In the genomic region with DNA sequence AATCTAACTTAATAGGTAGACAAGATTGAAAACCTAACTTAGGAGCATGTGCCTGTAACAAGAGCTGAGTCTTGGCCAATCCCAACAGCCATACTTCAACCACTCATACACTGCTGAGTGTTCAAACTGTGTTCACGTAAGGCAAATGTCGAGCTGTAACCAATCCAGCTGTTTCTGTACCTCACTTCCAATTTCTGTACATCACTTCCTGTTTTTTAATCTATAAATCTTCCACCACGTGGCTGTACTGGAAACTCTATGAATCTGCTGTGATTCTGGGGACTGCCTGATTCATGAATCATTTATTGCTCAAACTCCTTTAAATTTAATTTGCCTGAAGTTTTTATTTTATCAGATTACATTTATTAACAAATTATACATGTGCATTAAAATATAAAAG, we compare ENCODE assay signal across 12 cellular contexts. TPM values are rescaled to one million over a fixed set of nuclear protein-coding genes. Genes with fewer than 3 reads are reported as not detected.
DNase-seq lines count a peak whose midpoint lies in the region; ATAC-seq and TF ChIP-seq lines count a peak whose summit lies in the region.
"Had no signal": no experiment of that assay in that cellular context is flagged by ENCODE, and none has a peak within 500 bp of the region (broad histone marks: within the 10 kb centered on the region; RNA-seq: fewer than 3 reads in every experiment).

No MANE protein-coding gene starts in this region.

- ATAC-seq in left lung: no peak
- ATAC-seq: heart right ventricle, right lobe of liver had no signal

- peak overlapping the region in 6 of 7 donors; percentile 27 to 77 (median 52) for H3K27ac Mint-ChIP-seq in CD4-positive, alpha-beta memory T cell

- no peak overlapping the region for H3K27ac ChIP-seq in CD4-positive, alpha-beta memory T cell (ENCODE audit: low read depth, low read length)
- H3K27ac ChIP-seq in left lung: no peak overlapping the region
- H3K27ac ChIP-seq: colonic mucosa, heart right ventricle, right lobe of liver had no signal

- H3K4me3 ChIP-seq in CD4-positive, alpha-beta memory T cell (ENCODE audit: low read length in 2 of 2): no peak overlapping the region
- H3K4me3 ChIP-seq in HFF-Myc (replicated peaks; ENCODE audit: low read depth, low read length) (no peak overlapping the region), fibroblast of villous mesenchyme (ENCODE audit: low read depth, low read length) (no peak overlapping the region), left lung (no peak overlapping the region)
- H3K4me3 ChIP-seq: colonic mucosa, heart right ventricle, right lobe of liver had no signal

- DNase-seq in CD4-positive, alpha-beta memory T cell: peak; percentile 38 to 60 (median 46)
- DNase-seq in HFF-Myc (ENCODE audit: extremely low read depth, low read depth) (peak; percentile 56), T-helper 22 cell (ENCODE audit: low read depth) (peak; percentile 1), fibroblast of villous mesenchyme (ENCODE audit: low read depth) (peak; percentile 36), NCI-H128 (lab: John Stamatoyannopoulos, UW; ENCODE audit: unreplicated experiment) (no peak), left lung (no peak), NCI-H226 (no peak)
- DNase-seq: activated CD8-positive, alpha-beta memory T cell treated with anti-CD3 and anti-CD28 coated beads, Interleukin-2, amount 50 U/mL, for 48 hours; colonic mucosa; heart right ventricle; NCI-H345; right lobe of liver had no signal

- POLR2A ChIA-PET in CD4-positive, alpha-beta memory T cell (lab: Charles Lee; ENCODE audit: partially characterized antibody): no interaction called here

- peaks cover 32% of the 10 kb centered on the region for H3K4me1 ChIP-seq in CD4-positive, alpha-beta memory T cell (ENCODE audit: insufficient read depth, low read length)
- peaks cover 7 to 8% of the 10 kb centered on the region in 2 donors for H3K4me1 ChIP-seq in left lung
- H3K4me1 ChIP-seq: colonic mucosa, right lobe of liver had no signal

- no peaks in the 10 kb centered on the region for H3K27me3 ChIP-seq in CD4-positive, alpha-beta memory T cell (ENCODE audit: insufficient read depth, low read length)
- H3K27me3 ChIP-seq in left lung: no peaks in the 10 kb centered on the region
- H3K27me3 ChIP-seq: colonic mucosa, heart right ventricle, right lobe of liver had no signal

- CTCF ChIA-PET in CD4-positive, alpha-beta memory T cell (lab: Charles Lee; ENCODE audit: partially characterized antibody): interaction anchor here (0.6 to 1.5 kb wide), 2 partner anchors 16 to 149 kb away, joined by 3 to 5 read pairs; no protein-coding TSS in a partner anchor

- intact Hi-C loops in CD4-positive, alpha-beta memory T cell (cut with micrococcal nuclease): no loop called here
- intact Hi-C loops in left lung (cut with DNase I): no loop called here

- peak overlapping the region in 1 of 8 donors; percentile 2 for H3K4me3 Mint-ChIP-seq in CD4-positive, alpha-beta memory T cell

- no peaks in the 10 kb centered on the region for H3K36me3 ChIP-seq in CD4-positive, alpha-beta memory T cell (ENCODE audit: insufficient read depth, low read length)
- H3K36me3 ChIP-seq in left lung: no peaks in the 10 kb centered on the region
- H3K36me3 ChIP-seq: colonic mucosa, heart right ventricle, right lobe of liver had no signal

- H3K9me3 ChIP-seq in CD4-positive, alpha-beta memory T cell (ENCODE audit: control insufficient read depth in 1 of 2, low read length in 2 of 2): no peaks in the 10 kb centered on the region
- H3K9me3 ChIP-seq in left lung: no peaks in the 10 kb centered on the region
- H3K9me3 ChIP-seq: colonic mucosa, heart right ventricle, right lobe of liver had no signal

- TF ChIP-seq CTCF in HFF-Myc (IDR thresholded peaks at IDR 0.05; ENCODE audit: low read depth, low read length, missing control alignments) (no peak), fibroblast of villous mesenchyme (IDR thresholded peaks at IDR 0.05; ENCODE audit: insufficient read depth, low read depth, low read length) (no peak), left lung (IDR thresholded peaks at IDR 0.05) (no peak)

- H3K4me1 Mint-ChIP-seq in CD4-positive, alpha-beta memory T cell: peaks cover 16 to 37% (median 29%) of the 10 kb centered on the region in 4 donors

- peaks cover 1 to 3% of the 10 kb centered on the region in 2 donors for H3K36me3 Mint-ChIP-seq in CD4-positive, alpha-beta memory T cell

- H3K9me3 Mint-ChIP-seq in CD4-positive, alpha-beta memory T cell: peaks cover 0 to 2% (median 0%) of the 10 kb centered on the region in 8 donors

- H3K27me3 Mint-ChIP-seq in CD4-positive, alpha-beta memory T cell: no peaks in the 10 kb centered on the region

RNA-seq across cellular contexts. Expression of gene NEDD4, which starts 44.6 kb away (rescaled TPM):
- 1 to 10 TPM; 4.2 to 5.8 TPM for total RNA-seq in CD4-positive, alpha-beta memory T cell
- polyA plus RNA-seq in CD4-positive, alpha-beta memory T cell: 1 to 10 TPM; 3.7 to 5.2 TPM
- 29.6 and 45.3 TPM in 2 replicates for total RNA-seq in fibroblast of villous mesenchyme
- 10 to 100 TPM; 15.0 to 16.7 TPM for total RNA-seq in left lung

Comparison
In these comparisons a context has a peak if more than half of its experiments do, and no peak if none do; other contexts are left out.
1. DNase-seq: peak in CD4-positive, alpha-beta memory T cell (5 of 5), HFF-Myc (single experiment), T-helper 22 cell (single experiment) and fibroblast of villous mesenchyme (single experiment); none in NCI-H128 (single experiment), left lung (0 of 2) and NCI-H226 (single experiment).